Comparison of ENCODE assay signal across 14 cellular contexts in genomic region chr13:45196622-45197021, GRCh38. TPM values are rescaled to one million over a fixed set of nuclear protein-coding genes. Genes with fewer than 3 reads are reported as not detected.
A peak's percentile ranks its signal among the peaks of the same experiment; 100 is the strongest.
DNase-seq lines count a peak whose midpoint lies in the region; ATAC-seq, FAIRE-seq and TF ChIP-seq lines count a peak whose summit lies in the region.
"Had no signal": no experiment of that assay in that cellular context is flagged by ENCODE, and none has a peak within 500 bp of the region (broad histone marks: within the 10 kb centered on the region; RNA-seq: fewer than 3 reads in every experiment).

No MANE protein-coding gene starts in this region.

- peak overlapping the region; percentile 16; the same call in 1 of the 2 replicates for H3K4me3 Mint-ChIP-seq in HFFc6
- no peak overlapping the region for H3K4me3 Mint-ChIP-seq in activated T-helper 2 cell treated with anti-CD3 and anti-CD28 coated beads, Interferon-gamma antibody, Interleukin-2, Interleukin-4, amounts not matched to agents 10 μg/mL and 5 μg/mL and 100 μg/mL, durations not matched to agents 14 hours and 24 hours and 36 hours (ENCODE audit: low read depth)
- H3K4me3 Mint-ChIP-seq: brain, T-cell had no signal

- H3K4me1 Mint-ChIP-seq in HFFc6 (ENCODE audit: low read depth): peaks cover 89% of the 10 kb centered on the region
- H3K4me1 Mint-ChIP-seq in activated T-helper 2 cell treated with anti-CD3 and anti-CD28 coated beads, Interferon-gamma antibody, Interleukin-2, Interleukin-4, amounts not matched to agents 10 μg/mL and 5 μg/mL and 100 μg/mL, durations not matched to agents 14 hours and 24 hours and 36 hours (ENCODE audit: low read depth): peaks cover 7% of the 10 kb centered on the region

- peaks cover 31% of the 10 kb centered on the region for H3K36me3 Mint-ChIP-seq in HFFc6 (ENCODE audit: low read depth)
- no peaks in the 10 kb centered on the region for H3K36me3 Mint-ChIP-seq in activated T-helper 2 cell treated with anti-CD3 and anti-CD28 coated beads, Interferon-gamma antibody, Interleukin-2, Interleukin-4, amounts not matched to agents 10 μg/mL and 5 μg/mL and 100 μg/mL, durations not matched to agents 14 hours and 24 hours and 36 hours (ENCODE audit: low read depth)

- no peak overlapping the region for H3K27ac ChIP-seq in HepG2 (ENCODE audit: extremely low read length, insufficient read depth, low read length)
- H3K27ac ChIP-seq: skin epidermis had no signal

- TF ChIP-seq CTCF in HFFc6 (IDR thresholded peaks at IDR 0.05): no peak
- TF ChIP-seq CTCF in HepG2 (CRISPR knock-in tag; IDR thresholded peaks at IDR 0.05): no peak

- H3K9me3 ChIP-seq in HepG2 (ENCODE audit: low read length): no peaks in the 10 kb centered on the region

- H3K4me3 ChIP-seq in HepG2 (replicated peaks in 1 of 3; ENCODE audit: insufficient read depth in 1 of 3, low read depth in 2 of 3, low read length in 3 of 3): no peak overlapping the region
- H3K4me3 ChIP-seq: skin epidermis had no signal

- no peaks in the 10 kb centered on the region for H3K4me1 ChIP-seq in HepG2 (ENCODE audit: insufficient read depth, low read length)

- POLR2A ChIA-PET in HepG2 (lab: Yijun Ruan, JAX): no interaction called here

- H3K27me3 ChIP-seq in HepG2 (ENCODE audit: control insufficient read depth in 1 of 2, insufficient read depth in 2 of 2, low read length in 2 of 2): no peaks in the 10 kb centered on the region

- 95% methylated on average over 1 of the region's 1 CpG for WGBS in HepG2 (ENCODE audit: low lambda C conversion rate)

- no peak for FAIRE-seq in HepG2 (lab: Jason Lieb, UNC)

- H3K9me3 Mint-ChIP-seq in HFFc6: no peaks in the 10 kb centered on the region
- no peaks in the 10 kb centered on the region for H3K9me3 Mint-ChIP-seq in activated T-helper 2 cell treated with anti-CD3 and anti-CD28 coated beads, Interferon-gamma antibody, Interleukin-2, Interleukin-4, amounts not matched to agents 10 μg/mL and 5 μg/mL and 100 μg/mL, durations not matched to agents 14 hours and 24 hours and 36 hours
- H3K9me3 Mint-ChIP-seq: brain, T-cell had no signal

- TF ChIP-seq POLR2A in HepG2 (IDR thresholded peaks at IDR 0.05; ENCODE audit: insufficient read depth in 1 of 2, low read depth in 2 of 2, low read length in 2 of 2): no peak

- H3K9ac ChIP-seq in HepG2 (ENCODE audit: insufficient read depth, low read depth, low read length): no peak overlapping the region

- CTCF ChIA-PET in HepG2 (lab: Yijun Ruan, JAX; ENCODE audit: low intra/inter-chr PET ratio, low total read pairs): no interaction called here

- TF ChIP-seq RAD21 in HepG2 (CRISPR knock-in tag; IDR thresholded peaks at IDR 0.05): no peak

- no TSS peak for BruUV-seq in HepG2 (replicated peaks; lab: Mats Ljungman, UMichigan)

- in situ Hi-C loops in HepG2 (cut with HindIII; ENCODE audit: extremely low pct_ligation_motif_present, low pct_unique_long_range_greater_than_20kb): no loop called here

- DNase-seq in GM04504 (ENCODE audit: low read depth) (peak; percentile 32), HFFc6 (peak; percentile 43), amniotic epithelial cell (ENCODE audit: low read depth) (peak; percentile 49), kidney tubule cell (ENCODE audit: low spot score) (peak; percentile 90), HepG2 (ENCODE audit: low spot score) (no peak)
- no peak for DNase-seq in activated T-helper 2 cell treated with anti-CD3 and anti-CD28 coated beads, Interferon-gamma antibody, Interleukin-2, Interleukin-4, amounts not matched to agents 10 μg/mL and 5 μg/mL and 100 μg/mL, durations not matched to agents 14 hours and 24 hours and 36 hours (ENCODE audit: low spot score)
- DNase-seq: COR-L47, NCI-H774, T-cell had no signal

- ATAC-seq in GM18867 (IDR thresholded peaks at IDR 0.05; ENCODE audit: unreplicated experiment) (no peak), GM18502 (IDR thresholded peaks at IDR 0.05; ENCODE audit: poor library complexity, unreplicated experiment) (no peak), HepG2 (no peak)
- ATAC-seq: T-cell had no signal

- no peak overlapping the region for H2AFZ ChIP-seq in HepG2 (ENCODE audit: low read length)

- H3K27me3 Mint-ChIP-seq in HFFc6 (ENCODE audit: insufficient read depth): no peaks in the 10 kb centered on the region
- H3K27me3 Mint-ChIP-seq in activated T-helper 2 cell treated with anti-CD3 and anti-CD28 coated beads, Interferon-gamma antibody, Interleukin-2, Interleukin-4, amounts not matched to agents 10 μg/mL and 5 μg/mL and 100 μg/mL, durations not matched to agents 14 hours and 24 hours and 36 hours (ENCODE audit: low read depth): no peaks in the 10 kb centered on the region
- H3K27me3 Mint-ChIP-seq: brain, T-cell had no signal

- H3K4me2 ChIP-seq in HepG2 (ENCODE audit: low read depth, low read length): no peak overlapping the region

- TF ChIP-seq EP300 in HepG2 (IDR thresholded peaks at IDR 0.05; ENCODE audit: low read depth in 2 of 2, low read length in 2 of 2) (no peak), HepG2 (CRISPR knock-in tag; IDR thresholded peaks at IDR 0.05; ENCODE audit: borderline replicate concordance) (no peak)

- peak overlapping the region; percentile 52 for H3K27ac Mint-ChIP-seq in HFFc6
- H3K27ac Mint-ChIP-seq in activated T-helper 2 cell treated with anti-CD3 and anti-CD28 coated beads, Interferon-gamma antibody, Interleukin-2, Interleukin-4, amounts not matched to agents 10 μg/mL and 5 μg/mL and 100 μg/mL, durations not matched to agents 14 hours and 24 hours and 36 hours: no peak overlapping the region
- H3K27ac Mint-ChIP-seq: brain, T-cell had no signal

- intact Hi-C loops in activated T-helper 2 cell treated with anti-CD3 and anti-CD28 coated beads, Interferon-gamma antibody, Interleukin-2, Interleukin-4, amounts not matched to agents 10 μg/mL and 5 μg/mL and 100 μg/mL, durations not matched to agents 14 hours and 24 hours and 36 hours (cut with micrococcal nuclease): no loop called here
- intact Hi-C loops in HepG2 (cut with micrococcal nuclease; ENCODE audit: unreplicated experiment): no loop called here

- H3K36me3 ChIP-seq in HepG2 (replicated peaks in 1 of 2; ENCODE audit: control insufficient read depth in 1 of 2, insufficient read depth in 2 of 2, low read length in 2 of 2): peaks cover 1 to 4% of the 10 kb centered on the region in 2 experiments; a peak in 3 of 5 replicates

- H3K79me2 ChIP-seq in HepG2 (ENCODE audit: insufficient read depth, low read length): peaks cover 2% of the 10 kb centered on the region

- H4K20me1 ChIP-seq in HepG2 (ENCODE audit: insufficient read depth, low read length): no peaks in the 10 kb centered on the region

TF ChIP-seq in HepG2, 621 proteins besides CTCF, POLR2A, EP300 and RAD21 (continues in another document):
- TF ChIP-seq ZNF678 (CRISPR knock-in tag; IDR thresholded peaks at IDR 0.05): no peak
- TF ChIP-seq POLR2G (IDR thresholded peaks at IDR 0.05; ENCODE audit: low read depth, low read length): no peak
- TF ChIP-seq ZNF354B (CRISPR knock-in tag; IDR thresholded peaks at IDR 0.05): no peak
- no peak for TF ChIP-seq TBX2 (CRISPR knock-in tag; IDR thresholded peaks at IDR 0.05; ENCODE audit: borderline replicate concordance)
- TF ChIP-seq ZNF317 (CRISPR knock-in tag; IDR thresholded peaks at IDR 0.05): no peak
- TF ChIP-seq ZFP1 (CRISPR knock-in tag; IDR thresholded peaks at IDR 0.05): no peak
- no peak for TF ChIP-seq KDM4B (CRISPR knock-in tag; IDR thresholded peaks at IDR 0.05)
- no peak for TF ChIP-seq JUNB (CRISPR knock-in tag; IDR thresholded peaks at IDR 0.05; ENCODE audit: borderline replicate concordance)
- no peak for TF ChIP-seq ZNF331 (CRISPR knock-in tag; IDR thresholded peaks at IDR 0.05)

RNA-seq across cellular contexts. Expression of gene KCTD4, which starts 4.2 kb away (rescaled TPM):
- total RNA-seq in HFFc6 (2021; fragmentation: NEBNext Ultra II Directional; extraction: Animal tissue kit (Norgen Biotek cat#: 25700)): 1 to 10 TPM in 4 of 6 experiments, under 1 TPM in 2; 0.73 to 4.5 (median 1.1) TPM
- not detected in 2 replicates for total RNA-seq in activated T-helper 2 cell treated with anti-CD3 and anti-CD28 coated beads, Interferon-gamma antibody, Interleukin-2, Interleukin-4, amounts not matched to agents 10 μg/mL and 5 μg/mL and 100 μg/mL, durations not matched to agents 14 hours and 24 hours and 36 hours
- total RNA-seq in HepG2 (2016; rRNA removed; fragmentation: Illumina TruSeq; extraction: Trizol): not detected in 2 replicates
- not detected in 2 replicates for total RNA-seq in HepG2 (2016; cell fraction: cytosol; rRNA removed; fragmentation: Illumina TruSeq; extraction: Trizol; ENCODE audit: low read depth)
- total RNA-seq in HepG2 (2016; cell fraction: insoluble cytoplasmic fraction; rRNA removed; fragmentation: Illumina TruSeq; extraction: Trizol): not detected in 2 replicates
- total RNA-seq in HepG2 (2016; cell fraction: membrane; rRNA removed; fragmentation: Illumina TruSeq; extraction: Trizol): not detected in 2 replicates
- not detected in 2 replicates for total RNA-seq in HepG2 (2016; cell fraction: nucleus; rRNA removed; fragmentation: Illumina TruSeq; extraction: Trizol)
- polyA plus RNA-seq in HepG2 (2011; rRNA removed): not detected in 2 replicates
- not detected in 2 replicates for polyA plus RNA-seq in HepG2 (2011; cell fraction: cytosol; rRNA removed)
- polyA plus RNA-seq in HepG2 (2011; cell fraction: nucleus; rRNA removed): not detected in 2 replicates
- not detected in 2 replicates for polyA plus RNA-seq in HepG2 (2012)
- polyA plus RNA-seq in HepG2 (2016; cell fraction: cytosol; fragmentation: Illumina TruSeq; extraction: Trizol; ENCODE audit: low read depth): not detected in 2 replicates
- polyA plus RNA-seq in HepG2 (2016; cell fraction: insoluble cytoplasmic fraction; fragmentation: Illumina TruSeq; extraction: Trizol; ENCODE audit: low read depth): not detected in 2 replicates
- polyA plus RNA-seq in HepG2 (2016; cell fraction: membrane; fragmentation: Illumina TruSeq; extraction: Trizol; ENCODE audit: low read depth): not detected in 2 replicates
- not detected in 2 replicates for polyA plus RNA-seq in HepG2 (2016; cell fraction: nucleus; fragmentation: Illumina TruSeq; extraction: Trizol; ENCODE audit: insufficient read depth, low read depth)
- polyA minus RNA-seq in HepG2 (2011; rRNA and poly(A)+ RNA removed; ENCODE audit: low replicate concordance): not detected in 2 replicates
- polyA minus RNA-seq in HepG2 (2011; cell fraction: cytosol; rRNA and poly(A)+ RNA removed): not detected in 2 replicates
- not detected in 2 replicates for polyA minus RNA-seq in HepG2 (2011; cell fraction: nucleus; rRNA and poly(A)+ RNA removed)
- total RNA-seq: glomerular endothelial cell, T-cell had no signal

Comparison
In these comparisons a context has a peak if more than half of its experiments do, and no peak if none do; other contexts are left out.
1. DNase-seq: peak in GM04504 (single experiment), HFFc6 (single experiment), amniotic epithelial cell (single experiment) and kidney tubule cell (single experiment); none in activated T-helper 2 cell treated with anti-CD3 and anti-CD28 coated beads, Interferon-gamma antibody, Interleukin-2, Interleukin-4, amounts not matched to agents 10 μg/mL and 5 μg/mL and 100 μg/mL, durations not matched to agents 14 hours and 24 hours and 36 hours (single experiment) and HepG2 (single experiment).